ENCODE assay signal across 26 cellular contexts in the genomic region with DNA sequence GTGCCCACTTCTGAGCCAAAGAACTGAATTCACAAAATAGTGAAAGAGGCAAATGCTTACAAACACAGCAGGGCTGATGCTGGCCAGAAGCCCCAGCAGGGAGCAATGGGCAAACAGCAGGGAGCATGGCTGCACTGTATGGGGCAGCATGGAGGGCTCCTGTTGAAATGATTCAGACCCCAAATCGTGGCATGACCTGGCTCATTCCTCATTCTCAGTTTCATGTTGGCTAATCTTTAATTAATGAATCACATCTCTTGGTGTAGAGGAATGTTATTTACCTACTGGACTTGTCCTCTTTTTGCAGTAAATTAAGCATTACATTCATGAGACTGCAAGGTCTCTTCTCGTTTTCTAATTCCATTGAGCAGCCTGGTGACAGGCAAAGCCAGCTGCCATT.
"Had no signal": no experiment of that assay in that cellular context is flagged by ENCODE, and none has a peak within 500 bp of the region (broad histone marks: within the 10 kb centered on the region; RNA-seq: fewer than 3 reads in every experiment).

No MANE protein-coding gene starts in this region.

- H3K4me1 ChIP-seq: sigmoid colon, transverse colon had no signal

- ATAC-seq: activated CD4-positive, alpha-beta T cell treated with anti-CD3 and anti-CD28 coated beads for 36 hours; activated T-cell treated with anti-CD3 and anti-CD28 coated beads, Interleukin-2, amount 50 U/mL, for 4 hours; left cardiac atrium; mucosa of descending colon; stimulated activated naive B cell treated with anti-CD40 and anti-IgM and Interleukin-4, amounts not matched to agents 10 μg/mL and 1 μg/mL and 100 μg/mL, for 72 hours had no signal

- DNase-seq: activated B cell treated with CpG ODN at 0.5 μM for 24 hours; activated CD4-positive, alpha-beta T cell treated with anti-CD3 and anti-CD28 coated beads for 36 hours; activated CD4-positive, alpha-beta T cell treated with anti-CD3 and anti-CD28 coated beads, Interleukin-2, amount 50 U/mL, for 48 hours; activated CD8-positive, alpha-beta memory T cell treated with anti-CD3 and anti-CD28 coated beads, Interleukin-2, amount 50 U/mL, for 48 hours; activated naive CD4-positive, alpha-beta T cell treated with anti-CD3 and anti-CD28 coated beads for 36 hours; activated naive CD8-positive, alpha-beta T cell treated with anti-CD3 and anti-CD28 coated beads, Interleukin-2, amount 10 ng/mL, durations not matched to agents 7 days and 5 days; activated T-cell treated with anti-CD3 and anti-CD28 coated beads, Interleukin-2, amount 50 U/mL, for 4 hours; amniotic stem cell; cerebellar nuclear complex; foreskin fibroblast; left cardiac atrium; mesendoderm; mucosa of descending colon; nephron progenitor cell; nucleus accumbens; retina; sigmoid colon; stimulated activated CD4-positive, alpha-beta T cell treated with anti-CD3 and anti-CD28 coated beads, Interleukin-15, amount 100 ng/mL, for 24 hours; stimulated activated CD8-positive, alpha-beta memory T cell treated with anti-CD3 and anti-CD28 coated beads, Interleukin-4, amount 100 ng/mL, for 48 hours; stimulated activated naive B cell treated with anti-CD40 and anti-IgM and Interleukin-4, amounts not matched to agents 10 μg/mL and 1 μg/mL and 100 μg/mL, for 72 hours; T-helper 9 cell; transverse colon had no signal

- H3K36me3 Mint-ChIP-seq: activated naive CD8-positive, alpha-beta T cell treated with anti-CD3 and anti-CD28 coated beads, Interleukin-2, amount 10 ng/mL, durations not matched to agents 7 days and 5 days; stimulated activated naive B cell treated with anti-CD40 and anti-IgM and Interleukin-4, amounts not matched to agents 10 μg/mL and 1 μg/mL and 100 μg/mL, for 72 hours had no signal

- H3K27me3 ChIP-seq: hepatocyte, sigmoid colon, transverse colon had no signal

- H3K27ac ChIP-seq: coronary artery, epithelial cell of prostate, hepatocyte, sigmoid colon, transverse colon had no signal

- H3K4me3 Mint-ChIP-seq: activated B cell treated with CpG ODN at 0.5 μM for 24 hours; activated CD4-positive, alpha-beta T cell treated with anti-CD3 and anti-CD28 coated beads for 36 hours; activated naive CD4-positive, alpha-beta T cell treated with anti-CD3 and anti-CD28 coated beads for 36 hours; activated naive CD8-positive, alpha-beta T cell treated with anti-CD3 and anti-CD28 coated beads, Interleukin-2, amount 10 ng/mL, durations not matched to agents 7 days and 5 days; activated T-cell treated with anti-CD3 and anti-CD28 coated beads, Interleukin-2, amount 50 U/mL, for 4 hours; nephron progenitor cell; stimulated activated naive B cell treated with anti-CD40 and anti-IgM and Interleukin-4, amounts not matched to agents 10 μg/mL and 1 μg/mL and 100 μg/mL, for 72 hours had no signal

- H3K9me3 Mint-ChIP-seq: activated B cell treated with CpG ODN at 0.5 μM for 24 hours; activated naive CD4-positive, alpha-beta T cell treated with anti-CD3 and anti-CD28 coated beads for 36 hours; activated naive CD8-positive, alpha-beta T cell treated with anti-CD3 and anti-CD28 coated beads, Interleukin-2, amount 10 ng/mL, durations not matched to agents 7 days and 5 days; activated T-cell treated with anti-CD3 and anti-CD28 coated beads, Interleukin-2, amount 50 U/mL, for 4 hours; nephron progenitor cell; stimulated activated naive B cell treated with anti-CD40 and anti-IgM and Interleukin-4, amounts not matched to agents 10 μg/mL and 1 μg/mL and 100 μg/mL, for 72 hours had no signal

- H3K36me3 ChIP-seq: sigmoid colon, transverse colon had no signal

- H3K4me3 ChIP-seq: coronary artery, hepatocyte, mucosa of descending colon, sigmoid colon, smooth muscle cell, transverse colon had no signal

- H3K4me1 Mint-ChIP-seq: activated B cell treated with CpG ODN at 0.5 μM for 24 hours; activated CD4-positive, alpha-beta T cell treated with anti-CD3 and anti-CD28 coated beads for 36 hours; activated naive CD8-positive, alpha-beta T cell treated with anti-CD3 and anti-CD28 coated beads, Interleukin-2, amount 10 ng/mL, durations not matched to agents 7 days and 5 days; nephron progenitor cell; stimulated activated naive B cell treated with anti-CD40 and anti-IgM and Interleukin-4, amounts not matched to agents 10 μg/mL and 1 μg/mL and 100 μg/mL, for 72 hours had no signal

- H3K27ac Mint-ChIP-seq: activated B cell treated with CpG ODN at 0.5 μM for 24 hours; activated CD4-positive, alpha-beta T cell treated with anti-CD3 and anti-CD28 coated beads for 36 hours; activated naive CD4-positive, alpha-beta T cell treated with anti-CD3 and anti-CD28 coated beads for 36 hours; activated naive CD8-positive, alpha-beta T cell treated with anti-CD3 and anti-CD28 coated beads, Interleukin-2, amount 10 ng/mL, durations not matched to agents 7 days and 5 days; nephron progenitor cell; stimulated activated naive B cell treated with anti-CD40 and anti-IgM and Interleukin-4, amounts not matched to agents 10 μg/mL and 1 μg/mL and 100 μg/mL, for 72 hours had no signal

- H3K9me3 ChIP-seq: mucosa of descending colon, sigmoid colon, transverse colon had no signal
